1 cellular context compared by ENCODE assay signal in genomic region chr2:99180755-99181647, GRCh38.
TF ChIP-seq lines count a peak whose summit lies in the region.

Gene MITD1, minus strand, starts transcription at chr2:99181058. Its CDS starts 77 bp downstream, at chr2:99180981.
Gene MRPL30, plus strand, starts transcription at chr2:99181184. Its CDS starts 5,020 bp downstream, at chr2:99186204.

TF ChIP-seq in K562, 482 proteins besides CTCF, POLR2A, EP300 and RAD21 (continued from another document and continues in another):
- peak; percentile 60; the same call in 1 of the 2 replicates for TF ChIP-seq CREB3L1 (IDR thresholded peaks at IDR 0.05; ENCODE audit: borderline replicate concordance, low read depth)
- no peak for TF ChIP-seq SMARCB1 (IDR thresholded peaks at IDR 0.05; ENCODE audit: insufficient read length, low read depth)
- TF ChIP-seq STAT5B (CRISPR knock-in tag; IDR thresholded peaks at IDR 0.05) = no peak
- peak; percentile 90 to 93 for TF ChIP-seq NRF1 (conservative IDR thresholded peaks at IDR 0.05 in 1 of 2, IDR thresholded peaks at IDR 0.05 in 1 of 2)
- TF ChIP-seq ZC3H11A (IDR thresholded peaks at IDR 0.05; ENCODE audit: low read depth, low read length) = peak; percentile 94; the same call in 1 of the 2 replicates
- TF ChIP-seq TEAD4 (IDR thresholded peaks at IDR 0.05; ENCODE audit: low read length) = peak; percentile 66
- no peak for TF ChIP-seq TEAD4 (CRISPR knock-in tag; IDR thresholded peaks at IDR 0.05; ENCODE audit: borderline replicate concordance)
- no peak for TF ChIP-seq THAP12 (CRISPR knock-in tag; IDR thresholded peaks at IDR 0.05)
- TF ChIP-seq PCBP1 (IDR thresholded peaks at IDR 0.05; ENCODE audit: low read depth, low read length, poor library complexity, severe bottlenecking) = no peak
- no peak for TF ChIP-seq ZNF253 (CRISPR knock-in tag; conservative IDR thresholded peaks at IDR 0.05)
- no peak; the same call in 1 of the 2 replicates for TF ChIP-seq ZNF644 (tag; IDR thresholded peaks at IDR 0.05; ENCODE audit: low read depth)
- TF ChIP-seq PPARD (CRISPR knock-in tag; IDR thresholded peaks at IDR 0.05) = no peak
- no peak for TF ChIP-seq ZNF717 (CRISPR knock-in tag; IDR thresholded peaks at IDR 0.05)
- TF ChIP-seq C11orf30 (IDR thresholded peaks at IDR 0.05; ENCODE audit: low read depth) = peak; percentile 96
- TF ChIP-seq TGIF2 (CRISPR knock-in tag; IDR thresholded peaks at IDR 0.05) = no peak
- TF ChIP-seq E2F3 (CRISPR knock-in tag; IDR thresholded peaks at IDR 0.05) = no peak
- TF ChIP-seq IFI16 (CRISPR knock-in tag; IDR thresholded peaks at IDR 0.05) = no peak
- TF ChIP-seq ZNF347 (CRISPR knock-in tag; IDR thresholded peaks at IDR 0.05; ENCODE audit: low read depth) = no peak
- TF ChIP-seq HBP1 (CRISPR knock-in tag; IDR thresholded peaks at IDR 0.05) = no peak
- no peak for TF ChIP-seq HMGN3 (IDR thresholded peaks at IDR 0.05; ENCODE audit: borderline replicate concordance, extremely low read depth, insufficient read length, low read depth, low read length)
- no peak for TF ChIP-seq CBX8 (IDR thresholded peaks at IDR 0.05; ENCODE audit: borderline replicate concordance, extremely low read depth, low read depth, low read length, poor library complexity, severe bottlenecking)
- no peak for TF ChIP-seq ZNF436 (CRISPR knock-in tag; IDR thresholded peaks at IDR 0.05)
- no peak for TF ChIP-seq BMI1 (IDR thresholded peaks at IDR 0.05; ENCODE audit: low read length)
- no peak for TF ChIP-seq NR0B1 (IDR thresholded peaks at IDR 0.05; ENCODE audit: partially characterized antibody)
- no peak for TF ChIP-seq NFXL1 (CRISPR knock-in tag; IDR thresholded peaks at IDR 0.05)
- no peak; a peak in 1 of 4 replicates for TF ChIP-seq ZNF639 (CRISPR knock-in tag; conservative IDR thresholded peaks at IDR 0.05 in 1 of 2, IDR thresholded peaks at IDR 0.05 in 1 of 2)
- no peak for TF ChIP-seq NCOA2 (IDR thresholded peaks at IDR 0.05; ENCODE audit: partially characterized antibody in 2 of 2)
- no peak for TF ChIP-seq CBFA2T3 (IDR thresholded peaks at IDR 0.05)
- TF ChIP-seq FOXM1 (IDR thresholded peaks at IDR 0.05; ENCODE audit: low read depth) = peak; percentile 30; the same call in 1 of the 2 replicates
- no peak for TF ChIP-seq FOXM1 (CRISPR knock-in tag; IDR thresholded peaks at IDR 0.05; ENCODE audit: low read depth)
- TF ChIP-seq RNF2 (IDR thresholded peaks at IDR 0.05) = peak; percentile 76
- TF ChIP-seq HMG20B (CRISPR knock-in tag; IDR thresholded peaks at IDR 0.05) = no peak
- no peak for TF ChIP-seq SAFB (IDR thresholded peaks at IDR 0.05; ENCODE audit: borderline replicate concordance, low read depth, low read length)
- TF ChIP-seq NKRF (IDR thresholded peaks at IDR 0.05; ENCODE audit: borderline replicate concordance) = peak; percentile 90
- TF ChIP-seq KDM1A (IDR thresholded peaks at IDR 0.05) = no peak
- peak; percentile 49; the same call in 1 of the 2 replicates for TF ChIP-seq TARDBP (IDR thresholded peaks at IDR 0.05)
- TF ChIP-seq ZNF431 (CRISPR knock-in tag; IDR thresholded peaks at IDR 0.05) = no peak
- no peak for TF ChIP-seq MCM3 (IDR thresholded peaks at IDR 0.05)
- peak; percentile 95 for TF ChIP-seq ETV6 (IDR thresholded peaks at IDR 0.05; ENCODE audit: borderline replicate concordance in 1 of 2, low read depth in 2 of 2, low read length in 1 of 2)
- no peak for TF ChIP-seq ETV6 (CRISPR knock-in tag; IDR thresholded peaks at IDR 0.05; ENCODE audit: borderline replicate concordance)
- TF ChIP-seq FUS (optimal IDR thresholded peaks at IDR 0.05; ENCODE audit: low read depth, low read length) = no peak
- TF ChIP-seq SRSF7 (optimal IDR thresholded peaks at IDR 0.05; ENCODE audit: low read depth, low read length) = no peak
- peak; percentile 98 for TF ChIP-seq ZBTB40 (IDR thresholded peaks at IDR 0.05)
- no peak for TF ChIP-seq ZBTB40 (CRISPR knock-in tag; IDR thresholded peaks at IDR 0.05)
- TF ChIP-seq ZBED1 (IDR thresholded peaks at IDR 0.05) = no peak
- TF ChIP-seq BRD4 (IDR thresholded peaks at IDR 0.05) = no peak
- no peak for TF ChIP-seq ZNF655 (CRISPR knock-in tag; IDR thresholded peaks at IDR 0.05)
- no peak for TF ChIP-seq CHCHD3 (CRISPR knock-in tag; IDR thresholded peaks at IDR 0.05)
